ENCODE assay signal across 11 cellular contexts in genomic region chr12:54588892-54589291, GRCh38. TPM values are rescaled to one million over a fixed set of nuclear protein-coding genes. Genes with fewer than 3 reads are reported as not detected.
DNase-seq lines count a peak whose midpoint lies in the region; ATAC-seq and TF ChIP-seq lines count a peak whose summit lies in the region.
"Had no signal": no experiment of that assay in that cellular context is flagged by ENCODE, and none has a peak within 500 bp of the region (broad histone marks: within the 10 kb centered on the region; RNA-seq: fewer than 3 reads in every experiment).

No MANE protein-coding gene starts in this region.

- H3K36me3 ChIP-seq in adipocyte (ENCODE audit: control insufficient read depth, insufficient read depth, low read length, severe bottlenecking) (peaks cover 3% of the 10 kb centered on the region), lower lobe of right lung (no peaks in the 10 kb centered on the region), stomach (no peaks in the 10 kb centered on the region)

- peaks cover 71% of the 10 kb centered on the region for H3K27me3 Mint-ChIP-seq in activated CD4-positive, alpha-beta T cell treated with anti-CD3 and anti-CD28 coated beads, Interleukin-2, amount 10 ng/mL, durations not matched to agents 24 days and 14 days

- TF ChIP-seq EP300 in stomach (IDR thresholded peaks at IDR 0.05): no peak

- 20 to 28% (median 24%) methylated on average over 14 of the region's 14 CpGs for WGBS in stomach, 5 donors

- TF ChIP-seq CTCF in lower lobe of right lung (IDR thresholded peaks at IDR 0.05): no peak
- no peak for TF ChIP-seq CTCF in stomach (IDR thresholded peaks at IDR 0.05)

- no peaks in the 10 kb centered on the region for H3K36me3 Mint-ChIP-seq in activated CD4-positive, alpha-beta T cell treated with anti-CD3 and anti-CD28 coated beads, Interleukin-2, amount 10 ng/mL, durations not matched to agents 24 days and 14 days (ENCODE audit: low read depth)
- H3K36me3 Mint-ChIP-seq: memory B cell had no signal

- no peaks in the 10 kb centered on the region for H3K9me3 Mint-ChIP-seq in activated CD4-positive, alpha-beta T cell treated with anti-CD3 and anti-CD28 coated beads, Interleukin-2, amount 10 ng/mL, durations not matched to agents 24 days and 14 days
- H3K9me3 Mint-ChIP-seq: memory B cell had no signal

- H3K4me1 ChIP-seq in adipocyte (ENCODE audit: control insufficient read depth, insufficient read depth, low read length) (peaks cover 65% of the 10 kb centered on the region), lower lobe of right lung (peaks cover 14% of the 10 kb centered on the region), stomach (peaks cover 15 to 46% (median 31%) of the 10 kb centered on the region in 4 donors)

- H3K9ac ChIP-seq in adipocyte (ENCODE audit: low read length): peak overlapping the region; percentile 84

- H3K27ac ChIP-seq in lower lobe of right lung (no peak overlapping the region), stomach (peak overlapping the region in 2 of 5 donors; percentile 58 to 66)

- H3K4me3 Mint-ChIP-seq in activated CD4-positive, alpha-beta T cell treated with anti-CD3 and anti-CD28 coated beads, Interleukin-2, amount 10 ng/mL, durations not matched to agents 24 days and 14 days: peak overlapping the region; percentile 45

- peaks cover 5% of the 10 kb centered on the region for H3K4me1 Mint-ChIP-seq in activated CD4-positive, alpha-beta T cell treated with anti-CD3 and anti-CD28 coated beads, Interleukin-2, amount 10 ng/mL, durations not matched to agents 24 days and 14 days

- no peak for DNase-seq in activated CD4-positive, alpha-beta T cell treated with anti-CD3 and anti-CD28 coated beads, Interleukin-2, amount 10 ng/mL, durations not matched to agents 24 days and 14 days
- no peak for DNase-seq in activated CD4-positive, alpha-beta T cell treated with anti-CD3 and anti-CD28 coated beads, Interleukin-2, amount 50 U/mL, for 1 hour
- no peak for DNase-seq in adipocyte (ENCODE audit: low read depth)
- DNase-seq in lower lobe of right lung: no peak
- DNase-seq in stomach: no peak
- no peak for DNase-seq in NCI-H187 (lab: John Stamatoyannopoulos, UW)
- DNase-seq in foreskin melanocyte: no peak
- DNase-seq: activated CD8-positive, alpha-beta memory T cell treated with anti-CD3 and anti-CD28 coated beads for 24 hours; PC-3 had no signal

- H3K27me3 ChIP-seq in adipocyte (replicated peaks; ENCODE audit: control insufficient read depth, insufficient read depth, low read length) (peaks cover 9% of the 10 kb centered on the region), lower lobe of right lung (ENCODE audit: low read depth) (peaks cover 43% of the 10 kb centered on the region), stomach (peaks cover 0 to 40% (median 17%) of the 10 kb centered on the region in 3 donors)

- no peak overlapping the region for H3K27ac Mint-ChIP-seq in activated CD4-positive, alpha-beta T cell treated with anti-CD3 and anti-CD28 coated beads, Interleukin-2, amount 10 ng/mL, durations not matched to agents 24 days and 14 days
- H3K27ac Mint-ChIP-seq: memory B cell had no signal

- no peaks in the 10 kb centered on the region for H3K9me3 ChIP-seq in adipocyte (ENCODE audit: control insufficient read depth, low read length)
- H3K9me3 ChIP-seq in lower lobe of right lung: no peaks in the 10 kb centered on the region
- H3K9me3 ChIP-seq in stomach: no peaks in the 10 kb centered on the region

- ATAC-seq in lower lobe of right lung: no peak
- ATAC-seq in HG03432 (IDR thresholded peaks at IDR 0.05; ENCODE audit: unreplicated experiment): no peak

- no peak for TF ChIP-seq POLR2A in stomach (IDR thresholded peaks at IDR 0.05)

- intact Hi-C loops in activated CD4-positive, alpha-beta T cell treated with anti-CD3 and anti-CD28 coated beads, Interleukin-2, amount 10 ng/mL, durations not matched to agents 24 days and 14 days (cut with micrococcal nuclease): no loop called here
- intact Hi-C loops in lower lobe of right lung (cut with DNase I) (no loop called here), stomach (cut with DNase I; ENCODE audit: low total_unique reads) (no loop called here)

- peak overlapping the region; percentile 75 for H3K4me3 ChIP-seq in adipocyte (ENCODE audit: low read length)
- peak overlapping the region; percentile 34 for H3K4me3 ChIP-seq in lower lobe of right lung
- peak overlapping the region; percentile 54 to 70 (median 62) for H3K4me3 ChIP-seq in stomach

RNA-seq across cellular contexts. Expression of gene PPP1R1A, which starts 0.4 kb away (rescaled TPM):
- not detected in 2 replicates for total RNA-seq in activated CD4-positive, alpha-beta T cell treated with anti-CD3 and anti-CD28 coated beads, Interleukin-2, amount 10 ng/mL, durations not matched to agents 24 days and 14 days
- total RNA-seq in lower lobe of right lung (not detected), stomach (100 to 1,000 TPM in 1 of 5 donors, 10 to 100 TPM in 1, 1 to 10 TPM in 2, not detected in 1; 5.5 to 313 (median 42.3) TPM)
- 1 to 10 TPM; 2.6 to 9.9 (median 5.9) TPM for polyA plus RNA-seq in stomach
- total RNA-seq: PC-3 had no signal

RNA-seq across cellular contexts. Expression of gene PDE1B, which starts 39.5 kb away (rescaled TPM):
- 23.6 and 26.3 TPM in 2 replicates for total RNA-seq in activated CD4-positive, alpha-beta T cell treated with anti-CD3 and anti-CD28 coated beads, Interleukin-2, amount 10 ng/mL, durations not matched to agents 24 days and 14 days
- 9.1 TPM for total RNA-seq in lower lobe of right lung
- total RNA-seq in stomach: 10 to 100 TPM in 4 of 5 donors, 1 to 10 TPM in 1; 2.9 to 39.1 (median 14.1) TPM
- polyA plus RNA-seq in stomach: 1 to 10 TPM; 1.8 to 6.1 (median 2.2) TPM
- total RNA-seq: PC-3 had no signal

RNA-seq across cellular contexts. Expression of gene LACRT, which starts 45.8 kb away (rescaled TPM):
- not detected in 2 replicates for total RNA-seq in activated CD4-positive, alpha-beta T cell treated with anti-CD3 and anti-CD28 coated beads, Interleukin-2, amount 10 ng/mL, durations not matched to agents 24 days and 14 days
- not detected for total RNA-seq in lower lobe of right lung
- not detected for total RNA-seq in stomach
- not detected for polyA plus RNA-seq in stomach
- total RNA-seq: PC-3 had no signal

RNA-seq across cellular contexts. Expression of gene DCD, which starts 59.3 kb away (rescaled TPM):
- total RNA-seq in activated CD4-positive, alpha-beta T cell treated with anti-CD3 and anti-CD28 coated beads, Interleukin-2, amount 10 ng/mL, durations not matched to agents 24 days and 14 days: not detected in 2 replicates
- total RNA-seq in lower lobe of right lung (not detected), stomach (not detected)
- not detected for polyA plus RNA-seq in stomach
- total RNA-seq: PC-3 had no signal
